Comparison of ENCODE assay signal across 9 cellular contexts in genomic region chr3:187102073-187102634, GRCh38. TPM values are rescaled to one million over a fixed set of nuclear protein-coding genes. Genes with fewer than 3 reads are reported as not detected.
DNase-seq lines count a peak whose midpoint lies in the region; ATAC-seq and TF ChIP-seq lines count a peak whose summit lies in the region.
"Had no signal": no experiment of that assay in that cellular context is flagged by ENCODE, and none has a peak within 500 bp of the region (broad histone marks: within the 10 kb centered on the region; RNA-seq: fewer than 3 reads in every experiment).

No MANE protein-coding gene starts in this region.

- peak overlapping the region; percentile 62 for H3K4me3 Mint-ChIP-seq in central memory CD8-positive, alpha-beta T cell
- H3K4me3 Mint-ChIP-seq in natural killer cell, result peak overlapping the region; percentile 70

- H3K27ac Mint-ChIP-seq in central memory CD8-positive, alpha-beta T cell (ENCODE audit: low read depth), result peak overlapping the region; percentile 85
- H3K27ac Mint-ChIP-seq in natural killer cell, result peak overlapping the region in 1 of 2 donors; percentile 49

- H3K4me1 ChIP-seq in ACC112 (ENCODE audit: control insufficient read depth, insufficient read depth, low read length, unreplicated experiment), result peaks cover 12% of the 10 kb centered on the region
- peaks cover 32% of the 10 kb centered on the region for H3K4me1 ChIP-seq in KMS-11 (ENCODE audit: low read depth, poor library complexity, severe bottlenecking)

- peak overlapping the region; percentile 77 for H3K4me3 ChIP-seq in ACC112 (ENCODE audit: low read depth, low read length)
- H3K4me3 ChIP-seq in KMS-11 (IDR thresholded peaks at IDR 0.05; ENCODE audit: insufficient read depth, low read depth, low read length), result peak overlapping the region; percentile 25

- H3K4me2 ChIP-seq in KMS-11, result peak overlapping the region; percentile 84

- POLR2A ChIA-PET in HEK293T (lab: Yijun Ruan, JAX), result no interaction called here

- H2AFZ ChIP-seq in ACC112 (ENCODE audit: low read length, unreplicated experiment) (peak overlapping the region; percentile 85), KMS-11 (ENCODE audit: low read depth) (no peak overlapping the region)

- H3K27me3 Mint-ChIP-seq in central memory CD8-positive, alpha-beta T cell, result no peaks in the 10 kb centered on the region
- peaks cover 13 to 44% of the 10 kb centered on the region in 2 donors for H3K27me3 Mint-ChIP-seq in natural killer cell (ENCODE audit: low read depth in 2 of 2)

- H3K27ac ChIP-seq in ACC112 (ENCODE audit: low read depth, low read length) (peak overlapping the region; percentile 51), KMS-11 (peak overlapping the region; percentile 12; the same call in 1 of the 2 replicates)

- ATAC-seq in central memory CD8-positive, alpha-beta T cell (replicated peaks; ENCODE audit: extremely low read depth, poor library complexity, severe bottlenecking), result no peak
- ATAC-seq in natural killer cell, result no peak

- H3K36me3 ChIP-seq in ACC112 (ENCODE audit: insufficient read depth, low read length) (no peaks in the 10 kb centered on the region), KMS-11 (ENCODE audit: insufficient read depth) (no peaks in the 10 kb centered on the region)

- H3K27me3 ChIP-seq in ACC112 (ENCODE audit: insufficient read depth, low read length) (no peaks in the 10 kb centered on the region), KMS-11 (ENCODE audit: insufficient read depth, low read depth) (no peaks in the 10 kb centered on the region)

- H3K9me3 Mint-ChIP-seq in central memory CD8-positive, alpha-beta T cell, result no peaks in the 10 kb centered on the region
- peaks cover 0 to 3% of the 10 kb centered on the region in 2 donors for H3K9me3 Mint-ChIP-seq in natural killer cell

- no peaks in the 10 kb centered on the region for H4K20me1 ChIP-seq in KMS-11 (ENCODE audit: insufficient read depth)

- peaks cover 21% of the 10 kb centered on the region for H3K4me1 Mint-ChIP-seq in central memory CD8-positive, alpha-beta T cell
- H3K4me1 Mint-ChIP-seq in natural killer cell, result peaks cover 37 to 44% of the 10 kb centered on the region in 2 donors

- H3K79me2 ChIP-seq in ACC112 (ENCODE audit: control insufficient read depth, insufficient read depth, low read length, unreplicated experiment), result no peaks in the 10 kb centered on the region
- no peaks in the 10 kb centered on the region for H3K79me2 ChIP-seq in KMS-11 (ENCODE audit: insufficient read depth, low read depth)

- H3K36me3 Mint-ChIP-seq in central memory CD8-positive, alpha-beta T cell (ENCODE audit: insufficient read depth), result peaks cover 2% of the 10 kb centered on the region
- H3K36me3 Mint-ChIP-seq in natural killer cell, result no peaks in the 10 kb centered on the region

- H3K9ac ChIP-seq in KMS-11, result no peak overlapping the region

- CTCF ChIA-PET in HEK293T (lab: Yijun Ruan, JAX), result interaction anchor here (0.6 to 1.9 kb wide), 3 partner anchors 11 to 253 kb away, joined by 3 to 14 read pairs (median 5); no protein-coding TSS in a partner anchor

- intact Hi-C loops in natural killer cell (cut with micrococcal nuclease), result no loop called here

- no peak for TF ChIP-seq CTCF in KMS-11 (conservative IDR thresholded peaks at IDR 0.05; ENCODE audit: low read depth, low read length)
- TF ChIP-seq CTCF in natural killer cell (IDR thresholded peaks at IDR 0.05), result no peak

- DNase-seq in central memory CD8-positive, alpha-beta T cell (ENCODE audit: low spot score in 2 of 2), result no peak
- no peak for DNase-seq in natural killer cell
- no peak for DNase-seq in Ammon's horn (ENCODE audit: low spot score)
- DNase-seq in effector CD4-positive, alpha-beta T cell, result no peak
- DNase-seq in stimulated activated CD4-positive, alpha-beta T cell treated with anti-CD3 and anti-CD28 coated beads, Interleukin-2, amount 100 ng/mL, for 48 hours, result no peak
- no peak for DNase-seq in HEK293T (ENCODE audit: extremely low spot score)
- DNase-seq: DMS79 had no signal

TF ChIP-seq in HEK293T, 16 proteins besides CTCF, POLR2A, EP300 and RAD21:
- TF ChIP-seq SP1 (IDR thresholded peaks at IDR 0.05) (no peak), FOXA1 (IDR thresholded peaks at IDR 0.05) (no peak), PKNOX1 (IDR thresholded peaks at IDR 0.05) (no peak), BHLHE40 (IDR thresholded peaks at IDR 0.05; ENCODE audit: borderline replicate concordance) (no peak), CTBP1 (IDR thresholded peaks at IDR 0.05; ENCODE audit: borderline replicate concordance) (no peak), L3MBTL2 (conservative IDR thresholded peaks at IDR 0.05) (no peak), ELF4 (IDR thresholded peaks at IDR 0.05) (no peak), FOXK2 (IDR thresholded peaks at IDR 0.05) (no peak), SUZ12 (IDR thresholded peaks at IDR 0.05) (no peak), ARNT (IDR thresholded peaks at IDR 0.05) (no peak), NFRKB (IDR thresholded peaks at IDR 0.05) (no peak), HDGF (IDR thresholded peaks at IDR 0.05; ENCODE audit: borderline replicate concordance) (no peak), LEF1 (IDR thresholded peaks at IDR 0.05; ENCODE audit: borderline replicate concordance) (no peak), ZNF384 (IDR thresholded peaks at IDR 0.05) (no peak), TARDBP (IDR thresholded peaks at IDR 0.05) (no peak), FOXM1 (IDR thresholded peaks at IDR 0.05; ENCODE audit: borderline replicate concordance) (no peak)
TF ChIP-seq in HEK293T: peak in this region for 0.

RNA-seq across cellular contexts. Expression of gene RPL39L, which starts 37.1 kb away (rescaled TPM):
- 1 to 10 TPM; 3.1 to 6.6 (median 4.3) TPM for total RNA-seq in natural killer cell
